8 cellular contexts compared by ENCODE assay signal in genomic region chr7:56092789-56093531, GRCh38. TPM values are rescaled to one million over a fixed set of nuclear protein-coding genes. Genes with fewer than 3 reads are reported as not detected.
A peak's percentile ranks its signal among the peaks of the same experiment; 100 is the strongest.
DNase-seq lines count a peak whose midpoint lies in the region; ATAC-seq, FAIRE-seq and TF ChIP-seq lines count a peak whose summit lies in the region.

TSS of gene PHKG1 (minus strand) at chr7:56092952. CDS start at chr7:56088941, 4,011 bp downstream.

- H4K8ac ChIP-seq in H1 (ENCODE audit: extremely low read depth, insufficient read depth, low read length): no peak within 1 kb of the TSS

- H3K27me3 ChIP-seq in H1 (replicated peaks in 1 of 4; ENCODE audit: control insufficient read depth in 3 of 4, extremely low read depth in 1 of 4, insufficient read depth in 3 of 4, low read length in 3 of 4): no peaks in the 10 kb centered on the region

- H3K36me3 ChIP-seq in H1 (ENCODE audit: control insufficient read depth in 2 of 4, insufficient read depth in 4 of 4, low read length in 3 of 4): no peaks in the 10 kb centered on the region

- H3K14ac ChIP-seq in H1 (ENCODE audit: insufficient read length): no peak within 1 kb of the TSS

- no peak within 1 kb of the TSS for H4K5ac ChIP-seq in H1 (ENCODE audit: insufficient read length, low read depth, low read length)

- H3K4me3 ChIP-seq in H1 (ENCODE audit: extremely low read depth in 1 of 4, insufficient read depth in 2 of 4, low read depth in 3 of 4, low read length in 4 of 4): no peak within 1 kb of the TSS

- no peak within 1 kb of the TSS for H2BK120ac ChIP-seq in H1 (replicated peaks; ENCODE audit: low read depth, low read length)

- DNase-seq in OCI-M1 (lab: John Stamatoyannopoulos, UW) (peak; percentile 0), H1 (ENCODE audit: low read depth in 1 of 2, low spot score in 2 of 2) (no peak), midbrain (lab: John Stamatoyannopoulos, UW) (peak; percentile 88), DMS114 treated with DMSO at 0.1 percent for 48 hours (lab: John Stamatoyannopoulos, UW; ENCODE audit: unreplicated experiment) (no peak), kidney glomerular epithelial cell (lab: John Stamatoyannopoulos, UW) (no peak)
- DNase-seq in stimulated activated CD4-positive, alpha-beta T cell treated with anti-CD3 and anti-CD28 coated beads, Interleukin-2, amount 100 ng/mL, for 24 hours: no peak

- no peak within 1 kb of the TSS for H2AK5ac ChIP-seq in H1 (ENCODE audit: low read depth, low read length)

- no peak within 1 kb of the TSS for H3K4me2 ChIP-seq in H1 (ENCODE audit: insufficient read depth in 1 of 2, low read depth in 2 of 2, low read length in 2 of 2)

- H3K4ac ChIP-seq in H1 (replicated peaks; ENCODE audit: insufficient read length, low read depth, low read length): no peak within 1 kb of the TSS

- no peak within 1 kb of the TSS for H4K91ac ChIP-seq in H1 (replicated peaks; ENCODE audit: insufficient read length, low read length)

- no peaks in the 10 kb centered on the region for H3K4me1 ChIP-seq in H1 (replicated peaks in 1 of 4; ENCODE audit: control insufficient read depth in 3 of 4, insufficient read depth in 4 of 4, low read length in 3 of 4)

- H2AFZ ChIP-seq in H1 (ENCODE audit: low read length): no peak within 1 kb of the TSS

- H2BK15ac ChIP-seq in H1 (ENCODE audit: low read length): no peak within 1 kb of the TSS

- no peaks in the 10 kb centered on the region for H4K20me1 ChIP-seq in H1 (replicated peaks in 1 of 2; ENCODE audit: control insufficient read depth in 1 of 2, insufficient read depth in 2 of 2, low read length in 2 of 2)

- H2BK12ac ChIP-seq in H1 (ENCODE audit: low read depth, low read length): no peak within 1 kb of the TSS

- no peak within 1 kb of the TSS for H3K56ac ChIP-seq in H1 (replicated peaks; ENCODE audit: insufficient read length, low read depth, low read length)

- TF ChIP-seq RAD21 in H1 (IDR thresholded peaks at IDR 0.05 in 1 of 2, conservative IDR thresholded peaks at IDR 0.05 in 1 of 2; ENCODE audit: low read depth in 2 of 2, low read length in 2 of 2): peak; percentile 55 to 65

- POLR2A ChIA-PET in H1 (lab: Charles Lee; ENCODE audit: partially characterized antibody): interaction anchor here (0.6 to 3.3 kb wide), 12 partner anchors 8 to 1407 kb away, joined by 3 to 18 read pairs (median 4); partner anchors contain the start of genes CCT6A and PSPH

- H3K9me3 ChIP-seq in H1 (ENCODE audit: insufficient read depth in 2 of 2, low read depth in 1 of 2, low read length in 1 of 2): peaks cover 0 to 3% of the 10 kb centered on the region in 2 experiments; a peak in 2 of 4 replicates

- no peak for FAIRE-seq in H1 (lab: Jason Lieb, UNC)

- H2BK20ac ChIP-seq in H1 (ENCODE audit: low read length): no peak within 1 kb of the TSS

- no peak within 1 kb of the TSS for H3K18ac ChIP-seq in H1 (ENCODE audit: extremely low read depth, low read length)

- no peaks in the 10 kb centered on the region for H3K79me2 ChIP-seq in H1 (ENCODE audit: control insufficient read depth in 1 of 2, insufficient read depth in 2 of 2, low read length in 2 of 2)

- WGBS in H1 (ENCODE audit: extremely low coverage in 1 of 2, insufficient coverage in 1 of 2, insufficient read length in 1 of 2, insufficient replicate concordance in 2 of 2, low coverage in 1 of 2, low lambda C conversion rate in 2 of 2, missing lambda C conversion rate in 1 of 2), 2 experiments: 85% methylated on average over 17 of the region's 19 CpGs; no CpG with 5 or more reads in 1 of the 2 experiments

- H3K23ac ChIP-seq in H1 (ENCODE audit: insufficient read length): no peak within 1 kb of the TSS

- no peak within 1 kb of the TSS for H2BK5ac ChIP-seq in H1 (ENCODE audit: low read depth, low read length)

- no peak within 1 kb of the TSS for H3K27ac ChIP-seq in H1 (ENCODE audit: low read depth, low read length)

- H3K23me2 ChIP-seq in H1 (ENCODE audit: low read depth, low read length): no peaks in the 10 kb centered on the region

- no peak for ATAC-seq in HG02759 (IDR thresholded peaks at IDR 0.05; ENCODE audit: unreplicated experiment)

- CTCF ChIA-PET in H1 (lab: Charles Lee; ENCODE audit: partially characterized antibody): interaction anchor here (1.0 to 3.8 kb wide), 6 partner anchors 10 to 118 kb away, joined by 3 to 23 read pairs (median 4); no protein-coding TSS in a partner anchor

- 0 out of 3 replicates have a peak, but pooled peaks have one; percentile 3 for TF ChIP-seq CTCF in GM12872 (IDR thresholded peaks at IDR 0.05; ENCODE audit: insufficient read depth, low read depth, low read length)
- TF ChIP-seq CTCF in H1 (IDR thresholded peaks at IDR 0.05; ENCODE audit: control extremely low read depth in 1 of 3, insufficient read depth in 1 of 3, low read depth in 1 of 3, low read length in 3 of 3): peak; percentile 44 to 60 (median 57)

- TF ChIP-seq POLR2A in H1 (IDR thresholded peaks at IDR 0.05; ENCODE audit: control extremely low read depth in 1 of 2, low read depth in 2 of 2, low read length in 2 of 2): 0 out of 3 replicates have a peak, but pooled peaks of 1 of the 2 experiments have one; percentile 17

- no peak within 1 kb of the TSS for H3K9ac ChIP-seq in H1 (replicated peaks in 1 of 4; ENCODE audit: extremely low read depth in 1 of 4, low read depth in 3 of 4, low read length in 3 of 4)

- H3K79me1 ChIP-seq in H1 (ENCODE audit: low read depth, low read length): no peaks in the 10 kb centered on the region

- TF ChIP-seq EP300 in H1 (IDR thresholded peaks at IDR 0.05; ENCODE audit: borderline replicate concordance in 1 of 2, low read depth in 2 of 2, low read length in 2 of 2): no peak

TF ChIP-seq in H1, 55 proteins besides CTCF, POLR2A, EP300 and RAD21:
- TF ChIP-seq JUND (IDR thresholded peaks at IDR 0.05; ENCODE audit: low read length) (no peak), CREB1 (IDR thresholded peaks at IDR 0.05) (no peak), CTBP2 (IDR thresholded peaks at IDR 0.05; ENCODE audit: borderline replicate concordance, insufficient read depth, insufficient read length, low read length) (no peak), PHF8 (conservative IDR thresholded peaks at IDR 0.05; ENCODE audit: low read depth, low read length) (no peak), MAX (IDR thresholded peaks at IDR 0.05) (no peak), EGR1 (IDR thresholded peaks at IDR 0.05; ENCODE audit: borderline replicate concordance, low read depth, low read length) (no peak), BACH1 (IDR thresholded peaks at IDR 0.05; ENCODE audit: low read length) (no peak), POLR2AphosphoS5 (IDR thresholded peaks at IDR 0.05; ENCODE audit: low read depth, low read length) (no peak), USF2 (IDR thresholded peaks at IDR 0.05; ENCODE audit: low read length) (no peak), TBP (IDR thresholded peaks at IDR 0.05; ENCODE audit: low read depth, low read length) (no peak), MAFK (IDR thresholded peaks at IDR 0.05; ENCODE audit: low read depth, low read length) (no peak), CBX5 (IDR thresholded peaks at IDR 0.05; ENCODE audit: low read depth, low read length) (no peak)

RNA-seq across cellular contexts. Expression of gene PHKG1, which starts in this region (rescaled TPM):
- total RNA-seq in H1 (2021; fragmentation: NEBNext Ultra II Directional; extraction: Animal tissue kit (Norgen Biotek cat#: 25700)): 0.61 TPM in 1 of 2 replicates, not detected in the other
- 0.03 and 0.14 TPM in 2 replicates for polyA plus RNA-seq in H1 (2011; rRNA removed)
- 0.12 TPM for polyA plus RNA-seq in H1 (2011; cell fraction: cytosol; rRNA removed)
- 1.0 TPM for polyA plus RNA-seq in H1 (2011; cell fraction: nucleus; rRNA removed)
- polyA plus RNA-seq in H1 (2012, experiment 1 of 2): 0.25 to 1.7 TPM (median 0.66 TPM) in 4 replicates
- polyA plus RNA-seq in H1 (2012, experiment 2 of 2): 0.25 TPM
- polyA plus RNA-seq in H1 (2013, experiment 1 of 2): 0.02 TPM
- polyA plus RNA-seq in H1 (2013, experiment 2 of 2): 0.07 TPM
- polyA minus RNA-seq in H1 (2011; rRNA and poly(A)+ RNA removed): 0.12 TPM in 1 of 2 replicates, not detected in the other
- polyA minus RNA-seq in H1 (2011; cell fraction: cytosol; rRNA and poly(A)+ RNA removed): not detected
- not detected for polyA minus RNA-seq in H1 (2011; cell fraction: nucleus; rRNA and poly(A)+ RNA removed)

Comparison
In these comparisons a context has a peak if more than half of its experiments do, and no peak if none do; other contexts are left out.
1. DNase-seq: peak in OCI-M1 (single experiment) and midbrain (single experiment); none in H1 (0 of 2), DMS114 treated with DMSO at 0.1 percent for 48 hours (single experiment), kidney glomerular epithelial cell (single experiment) and stimulated activated CD4-positive, alpha-beta T cell treated with anti-CD3 and anti-CD28 coated beads, Interleukin-2, amount 100 ng/mL, for 24 hours (0 of 2).